ENCODE assay signal across 8 cellular contexts in the genomic region with DNA sequence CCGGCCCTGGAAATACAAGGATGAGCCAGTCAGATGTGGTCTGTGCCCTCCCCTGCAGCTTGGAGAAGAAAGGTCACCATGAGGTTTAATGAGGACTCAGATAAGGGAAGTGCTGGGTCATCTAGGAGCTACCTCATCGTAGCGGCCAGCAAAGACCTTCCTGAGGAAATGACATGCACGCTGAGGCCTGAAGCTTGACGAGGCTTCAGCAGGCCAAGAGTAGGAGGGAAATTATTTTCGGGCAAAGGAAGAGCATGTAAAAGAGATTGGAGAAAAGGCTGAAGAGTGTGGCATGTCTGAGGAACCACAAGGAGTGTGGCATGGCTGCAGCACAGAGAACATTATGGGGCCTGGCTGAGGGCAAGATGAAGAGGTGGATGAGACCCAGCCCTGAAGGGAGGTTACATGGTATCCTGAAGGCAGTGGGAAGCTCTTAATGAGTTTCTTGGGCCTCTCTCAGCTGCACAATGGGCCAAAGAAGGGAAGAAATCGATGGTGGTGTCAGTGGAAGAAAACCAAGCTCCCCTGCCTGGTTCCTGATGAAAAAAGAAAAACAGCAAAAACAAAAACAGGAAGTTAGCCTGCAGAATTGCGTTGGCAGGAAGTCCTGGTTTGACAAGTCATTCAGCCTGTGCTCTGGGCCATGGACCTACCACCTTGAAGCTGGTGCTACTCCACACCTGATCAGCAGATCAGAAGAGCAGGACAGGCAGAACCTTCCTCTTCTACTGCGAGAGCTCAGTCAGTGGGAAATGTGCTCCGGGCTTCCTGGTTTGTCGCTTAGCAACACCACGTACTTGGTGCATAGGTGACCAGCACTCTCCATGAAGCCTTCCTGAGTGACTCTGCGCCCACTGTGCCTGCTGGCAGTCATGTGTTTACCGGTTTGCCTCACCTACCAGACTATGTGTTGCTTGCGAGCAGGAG.
DNase-seq lines count a peak whose midpoint lies in the region; ATAC-seq and TF ChIP-seq lines count a peak whose summit lies in the region.

No MANE protein-coding gene starts in this region.

- no peak overlapping the region for H3K9ac ChIP-seq in SU-DHL-6 (ENCODE audit: low read length)
- H3K9ac ChIP-seq in MM.1S (ENCODE audit: low read length), result no peak overlapping the region

- DNase-seq in NCI-H345 (lab: John Stamatoyannopoulos, UW) (peak; percentile 65), NCI-H345 treated with DMSO at 0.1 percent for 48 hours (lab: John Stamatoyannopoulos, UW; ENCODE audit: unreplicated experiment) (no peak), MM.1S (no peak)

- H4K20me1 ChIP-seq in SU-DHL-6 (ENCODE audit: low read depth, low read length), result no peaks in the 10 kb centered on the region
- H4K20me1 ChIP-seq in MM.1S (ENCODE audit: insufficient read depth, low read length), result no peaks in the 10 kb centered on the region

- H3K27ac ChIP-seq in SU-DHL-6 (ENCODE audit: low read depth, low read length) (no peak overlapping the region), angular gyrus (ENCODE audit: low read depth, low read length) (peak overlapping the region; percentile 32), mesodermal cell (ENCODE audit: low read depth, low read length, severe bottlenecking) (peak overlapping the region; percentile 81), urinary bladder (ENCODE audit: low read depth) (peak overlapping the region; percentile 80), MM.1S (ENCODE audit: low read length) (no peak overlapping the region)

- H3K9me2 ChIP-seq in SU-DHL-6 (replicated peaks; ENCODE audit: insufficient read depth, low read length) (no peaks in the 10 kb centered on the region), MM.1S (replicated peaks; ENCODE audit: insufficient read depth, low read length) (no peaks in the 10 kb centered on the region)

- H3K79me2 ChIP-seq in SU-DHL-6 (ENCODE audit: insufficient read depth, low read length) (no peaks in the 10 kb centered on the region), MM.1S (ENCODE audit: low read length) (no peaks in the 10 kb centered on the region)

- no peaks in the 10 kb centered on the region for H3K27me3 ChIP-seq in SU-DHL-6 (ENCODE audit: low read length)
- H3K27me3 ChIP-seq in MM.1S (replicated peaks; ENCODE audit: insufficient read depth, low read length), result peaks cover 18% of the 10 kb centered on the region; the same call in 1 of the 2 replicates

- 87 to 91% methylated on average over 13 to 14 of the region's 15 CpGs for WGBS in mesodermal cell (ENCODE audit: insufficient coverage in 2 of 2), 2 experiments
- whole genome bisulfite sequencing in urinary bladder, result 76% methylated on average over 15 of the region's 15 CpGs

- H2AFZ ChIP-seq in SU-DHL-6 (ENCODE audit: low read depth, low read length, severe bottlenecking) (peak overlapping the region; percentile 75), MM.1S (ENCODE audit: low read length) (no peak overlapping the region)

- H3F3A ChIP-seq in SU-DHL-6 (ENCODE audit: insufficient read depth) (no peaks in the 10 kb centered on the region), MM.1S (ENCODE audit: insufficient read depth, low read length) (no peaks in the 10 kb centered on the region)

- peak; percentile 77 for ATAC-seq in HG03108 (IDR thresholded peaks at IDR 0.05; ENCODE audit: unreplicated experiment)

- no peak overlapping the region for H3K4me3 ChIP-seq in SU-DHL-6 (ENCODE audit: insufficient read depth, low read length, poor library complexity, severe bottlenecking)
- no peak overlapping the region for H3K4me3 ChIP-seq in mesodermal cell (ENCODE audit: extremely low read depth, insufficient read depth, low read length, poor library complexity, severe bottlenecking)
- no peak overlapping the region for H3K4me3 ChIP-seq in urinary bladder (ENCODE audit: low read depth, low read length)
- H3K4me3 ChIP-seq in MM.1S (ENCODE audit: low read length), result no peak overlapping the region

- no peaks in the 10 kb centered on the region for H3K36me3 ChIP-seq in SU-DHL-6 (ENCODE audit: low read length)
- H3K36me3 ChIP-seq in mesodermal cell (ENCODE audit: control insufficient read depth, insufficient read depth, low read length), result no peaks in the 10 kb centered on the region
- H3K36me3 ChIP-seq in urinary bladder (ENCODE audit: insufficient read depth), result no peaks in the 10 kb centered on the region
- no peaks in the 10 kb centered on the region for H3K36me3 ChIP-seq in MM.1S (replicated peaks; ENCODE audit: insufficient read depth, low read length)

- no peak overlapping the region for H3K4me2 ChIP-seq in SU-DHL-6 (ENCODE audit: low read depth, low read length, poor library complexity, severe bottlenecking)
- H3K4me2 ChIP-seq in MM.1S (ENCODE audit: low read depth, low read length), result no peak overlapping the region

- TF ChIP-seq CTCF in SU-DHL-6 (IDR thresholded peaks at IDR 0.05; ENCODE audit: insufficient read depth, low read length, poor library complexity, severe bottlenecking), result no peak
- no peak for TF ChIP-seq CTCF in MM.1S (IDR thresholded peaks at IDR 0.05; ENCODE audit: low read length)

- H3K4me1 ChIP-seq in mesodermal cell (ENCODE audit: control insufficient read depth, insufficient read depth, low read length, poor library complexity, severe bottlenecking) (peaks cover 6% of the 10 kb centered on the region), urinary bladder (ENCODE audit: insufficient read depth) (no peaks in the 10 kb centered on the region), MM.1S (ENCODE audit: low read length) (0 out of 2 replicates have a peak, but pooled peaks cover 7% of the 10 kb centered on the region)

- no peaks in the 10 kb centered on the region for H3K9me3 ChIP-seq in SU-DHL-6 (ENCODE audit: insufficient read depth, low read length)
- no peaks in the 10 kb centered on the region for H3K9me3 ChIP-seq in mesodermal cell (ENCODE audit: control insufficient read depth, low read length)
- H3K9me3 ChIP-seq in MM.1S (replicated peaks; ENCODE audit: insufficient read depth, low read length), result no peaks in the 10 kb centered on the region

Comparison
In these comparisons a context has a peak if more than half of its experiments do, and no peak if none do; other contexts are left out.
1. H3K27ac ChIP-seq: peak in angular gyrus (single experiment), mesodermal cell (single experiment) and urinary bladder (single experiment); none in SU-DHL-6 (single experiment) and MM.1S (single experiment).